3 cellular contexts compared by ENCODE assay signal in genomic region chr2:211367252-211367651, GRCh38.
TF ChIP-seq lines count a peak whose summit lies in the region.

No MANE protein-coding gene starts in this region.

TF ChIP-seq in GM23338, 12 proteins besides CTCF, POLR2A, EP300 and RAD21 (continues in another document):
- TF ChIP-seq, protein P1, sequence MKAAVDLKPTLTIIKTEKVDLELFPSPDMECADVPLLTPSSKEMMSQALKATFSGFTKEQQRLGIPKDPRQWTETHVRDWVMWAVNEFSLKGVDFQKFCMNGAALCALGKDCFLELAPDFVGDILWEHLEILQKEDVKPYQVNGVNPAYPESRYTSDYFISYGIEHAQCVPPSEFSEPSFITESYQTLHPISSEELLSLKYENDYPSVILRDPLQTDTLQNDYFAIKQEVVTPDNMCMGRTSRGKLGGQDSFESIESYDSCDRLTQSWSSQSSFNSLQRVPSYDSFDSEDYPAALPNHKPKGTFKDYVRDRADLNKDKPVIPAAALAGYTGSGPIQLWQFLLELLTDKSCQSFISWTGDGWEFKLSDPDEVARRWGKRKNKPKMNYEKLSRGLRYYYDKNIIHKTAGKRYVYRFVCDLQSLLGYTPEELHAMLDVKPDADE (IDR thresholded peaks at IDR 0.05), result no peak
- no peak for TF ChIP-seq ZNF331 (CRISPR knock-in tag; IDR thresholded peaks at IDR 0.05; ENCODE audit: low read depth)
- TF ChIP-seq, protein P2, sequence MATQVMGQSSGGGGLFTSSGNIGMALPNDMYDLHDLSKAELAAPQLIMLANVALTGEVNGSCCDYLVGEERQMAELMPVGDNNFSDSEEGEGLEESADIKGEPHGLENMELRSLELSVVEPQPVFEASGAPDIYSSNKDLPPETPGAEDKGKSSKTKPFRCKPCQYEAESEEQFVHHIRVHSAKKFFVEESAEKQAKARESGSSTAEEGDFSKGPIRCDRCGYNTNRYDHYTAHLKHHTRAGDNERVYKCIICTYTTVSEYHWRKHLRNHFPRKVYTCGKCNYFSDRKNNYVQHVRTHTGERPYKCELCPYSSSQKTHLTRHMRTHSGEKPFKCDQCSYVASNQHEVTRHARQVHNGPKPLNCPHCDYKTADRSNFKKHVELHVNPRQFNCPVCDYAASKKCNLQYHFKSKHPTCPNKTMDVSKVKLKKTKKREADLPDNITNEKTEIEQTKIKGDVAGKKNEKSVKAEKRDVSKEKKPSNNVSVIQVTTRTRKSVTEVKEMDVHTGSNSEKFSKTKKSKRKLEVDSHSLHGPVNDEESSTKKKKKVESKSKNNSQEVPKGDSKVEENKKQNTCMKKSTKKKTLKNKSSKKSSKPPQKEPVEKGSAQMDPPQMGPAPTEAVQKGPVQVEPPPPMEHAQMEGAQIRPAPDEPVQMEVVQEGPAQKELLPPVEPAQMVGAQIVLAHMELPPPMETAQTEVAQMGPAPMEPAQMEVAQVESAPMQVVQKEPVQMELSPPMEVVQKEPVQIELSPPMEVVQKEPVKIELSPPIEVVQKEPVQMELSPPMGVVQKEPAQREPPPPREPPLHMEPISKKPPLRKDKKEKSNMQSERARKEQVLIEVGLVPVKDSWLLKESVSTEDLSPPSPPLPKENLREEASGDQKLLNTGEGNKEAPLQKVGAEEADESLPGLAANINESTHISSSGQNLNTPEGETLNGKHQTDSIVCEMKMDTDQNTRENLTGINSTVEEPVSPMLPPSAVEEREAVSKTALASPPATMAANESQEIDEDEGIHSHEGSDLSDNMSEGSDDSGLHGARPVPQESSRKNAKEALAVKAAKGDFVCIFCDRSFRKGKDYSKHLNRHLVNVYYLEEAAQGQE (IDR thresholded peaks at IDR 0.05; ENCODE audit: unreplicated experiment), result no peak
- TF ChIP-seq EZH2phosphoT487 (IDR thresholded peaks at IDR 0.05; ENCODE audit: unreplicated experiment), result no peak
- TF ChIP-seq NANOG (IDR thresholded peaks at IDR 0.05; ENCODE audit: borderline replicate concordance), result no peak
- no peak for TF ChIP-seq EZH2 (IDR thresholded peaks at IDR 0.05; ENCODE audit: low read depth, unreplicated experiment)
- no peak for TF ChIP-seq ZNF114 (CRISPR knock-in tag; IDR thresholded peaks at IDR 0.05)
- TF ChIP-seq POLR2AphosphoS5 (IDR thresholded peaks at IDR 0.05; ENCODE audit: low read depth), result no peak
- TF ChIP-seq STAT1 (IDR thresholded peaks at IDR 0.05; ENCODE audit: unreplicated experiment), result no peak
- TF ChIP-seq JUNB (IDR thresholded peaks at IDR 0.05; ENCODE audit: unreplicated experiment), result no peak

TF ChIP-seq in Ishikawa, 13 proteins besides CTCF, POLR2A, EP300 and RAD21:
- TF ChIP-seq ZBTB7A (IDR thresholded peaks at IDR 0.05; ENCODE audit: low read depth), result no peak
- no peak for TF ChIP-seq YY1 (IDR thresholded peaks at IDR 0.05; ENCODE audit: low read depth)
- TF ChIP-seq, protein P2 (IDR thresholded peaks at IDR 0.05; ENCODE audit: low read depth), result no peak
- no peak for TF ChIP-seq FOXM1 (IDR thresholded peaks at IDR 0.05; ENCODE audit: borderline replicate concordance, low read depth)
- TF ChIP-seq NFIC (IDR thresholded peaks at IDR 0.05), result no peak
- no peak for TF ChIP-seq MAX (IDR thresholded peaks at IDR 0.05)
- no peak for TF ChIP-seq USF1 (IDR thresholded peaks at IDR 0.05)
- no peak for TF ChIP-seq EGR1 (IDR thresholded peaks at IDR 0.05)
- TF ChIP-seq TAF1 (IDR thresholded peaks at IDR 0.05; ENCODE audit: low read depth), result no peak
- 0 out of 2 replicates have a peak, but pooled peaks have one; percentile 34 for TF ChIP-seq TCF12 (IDR thresholded peaks at IDR 0.05; ENCODE audit: low read depth)
- 0 out of 2 replicates have a peak, but pooled peaks have one; percentile 17 for TF ChIP-seq TEAD4 (IDR thresholded peaks at IDR 0.05)
- no peak for TF ChIP-seq CREB1 (IDR thresholded peaks at IDR 0.05; ENCODE audit: low read depth)
- peak; percentile 67 for TF ChIP-seq CEBPB (IDR thresholded peaks at IDR 0.05)

TF ChIP-seq in H1, 55 proteins besides CTCF, POLR2A, EP300 and RAD21:
- TF ChIP-seq EGR1 (IDR thresholded peaks at IDR 0.05; ENCODE audit: borderline replicate concordance, low read depth, low read length) (no peak), BRCA1 (IDR thresholded peaks at IDR 0.05; ENCODE audit: low read depth, low read length) (no peak), POU5F1 (IDR thresholded peaks at IDR 0.05; ENCODE audit: low read depth, low read length) (no peak), KDM5A (IDR thresholded peaks at IDR 0.05; ENCODE audit: low read length) (no peak), RFX5 (IDR thresholded peaks at IDR 0.05; ENCODE audit: borderline replicate concordance, low read depth, low read length) (no peak), BACH1 (IDR thresholded peaks at IDR 0.05; ENCODE audit: low read length) (no peak), TBP (IDR thresholded peaks at IDR 0.05; ENCODE audit: low read depth, low read length) (no peak), SP4 (IDR thresholded peaks at IDR 0.05; ENCODE audit: low read length) (no peak), MAX (IDR thresholded peaks at IDR 0.05) (no peak), ZNF274 (IDR thresholded peaks at IDR 0.05; ENCODE audit: borderline replicate concordance, extremely low read depth, low read length) (no peak)
TF ChIP-seq in H1: peak in this region for 0.
